ENCODE assay signal across 31 cellular contexts in the genomic region with DNA sequence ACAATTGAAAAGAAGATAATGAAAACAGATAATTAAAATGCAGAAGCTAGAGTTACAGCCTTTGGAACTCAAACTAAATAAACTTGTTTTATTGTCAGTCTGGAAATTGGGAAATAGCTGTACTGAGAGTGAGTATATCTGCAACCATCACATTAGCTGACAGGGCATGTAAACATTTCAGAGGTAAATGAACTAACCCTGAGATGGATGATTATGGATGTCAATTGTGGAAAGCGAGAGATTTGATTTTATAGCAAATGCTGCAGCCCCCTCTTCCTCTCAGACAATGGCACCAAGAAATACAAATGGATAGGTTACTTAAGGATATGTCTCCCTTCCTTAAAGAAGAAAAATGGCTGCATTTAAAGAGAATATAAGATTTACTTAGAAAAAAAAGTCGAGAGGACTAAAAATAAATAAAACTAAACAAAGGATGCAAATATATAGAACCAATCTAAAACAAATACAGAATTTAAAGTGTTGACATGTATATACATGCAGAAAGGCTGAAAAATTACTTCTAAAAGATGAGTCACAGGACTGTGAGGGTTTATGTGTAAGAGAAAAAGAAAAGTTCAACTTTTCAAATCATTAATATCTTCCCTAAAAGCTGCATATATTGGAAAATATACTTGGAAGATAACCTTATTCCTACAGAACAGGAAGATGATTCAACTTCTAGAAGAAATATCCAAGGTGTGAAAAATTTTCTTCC.
"Had no signal": no experiment of that assay in that cellular context is flagged by ENCODE, and none has a peak within 500 bp of the region (broad histone marks: within the 10 kb centered on the region; RNA-seq: fewer than 3 reads in every experiment).

No MANE protein-coding gene starts in this region.

- H3K36me3 Mint-ChIP-seq: activated naive CD8-positive, alpha-beta T cell; stimulated activated effector memory CD8-positive, alpha-beta T cell treated with anti-CD3 and anti-CD28 coated beads, Interleukin-12 subunit alpha, Interleukin-12 subunit beta, amount 100 ng/mL, for 72 hours had no signal

- H3K79me2 ChIP-seq: hepatocyte had no signal

- H3K4me3 Mint-ChIP-seq: activated CD8-positive, alpha-beta T cell treated with anti-CD3 and anti-CD28 coated beads for 36 hours; activated naive CD8-positive, alpha-beta T cell; activated T-cell treated with anti-CD3 and anti-CD28 coated beads, Interleukin-2, amount 50 U/mL, for 4 hours; activated T-helper 17 cell treated with anti-CD3 and anti-CD28 coated beads, Interleukin-2, amount 50 U/mL, for 72 hours; nephron; stimulated activated effector memory CD8-positive, alpha-beta T cell treated with anti-CD3 and anti-CD28 coated beads, Interleukin-12 subunit alpha, Interleukin-12 subunit beta, amount 100 ng/mL, for 72 hours; stimulated activated naive CD8-positive, alpha-beta T cell treated with anti-CD3 and anti-CD28 coated beads, Interleukin-15, Interleukin-2, amounts not matched to agents 100 ng/mL and 50 ng/mL, for 24 hours had no signal

- H3K4me1 ChIP-seq: adrenal gland, uterus had no signal

- H3K27me3 ChIP-seq: adrenal gland, body of pancreas, hepatocyte, pancreas, uterus had no signal

- H3K4me1 Mint-ChIP-seq: activated T-helper 17 cell treated with anti-CD3 and anti-CD28 coated beads, Interleukin-2, amount 50 U/mL, for 72 hours; stimulated activated effector memory CD8-positive, alpha-beta T cell treated with anti-CD3 and anti-CD28 coated beads, Interleukin-12 subunit alpha, Interleukin-12 subunit beta, amount 100 ng/mL, for 72 hours had no signal

- H3K36me3 ChIP-seq: adrenal gland, pancreas, prostate gland, thoracic aorta, uterus had no signal

- H3K27me3 Mint-ChIP-seq: activated CD8-positive, alpha-beta T cell treated with anti-CD3 and anti-CD28 coated beads for 36 hours; activated naive CD8-positive, alpha-beta T cell; activated T-helper 17 cell treated with anti-CD3 and anti-CD28 coated beads, Interleukin-2, amount 50 U/mL, for 72 hours; stimulated activated naive CD8-positive, alpha-beta T cell treated with anti-CD3 and anti-CD28 coated beads, Interleukin-15, Interleukin-2, amounts not matched to agents 100 ng/mL and 50 ng/mL, for 24 hours had no signal

- H2AFZ ChIP-seq: hepatocyte had no signal

- DNase-seq: activated CD4-positive, alpha-beta T cell treated with anti-CD3 and anti-CD28 coated beads, Interleukin-2, amount 50 U/mL, for 1 hour; activated CD4-positive, CD25-positive, alpha-beta regulatory T cell treated with anti-CD3 and anti-CD28 coated beads, Interleukin-2, amount 50 U/mL, for 72 hours; activated CD8-positive, alpha-beta T cell treated with anti-CD3 and anti-CD28 coated beads for 36 hours; activated T-cell treated with anti-CD3 and anti-CD28 coated beads, Interleukin-2, amount 50 U/mL, for 4 hours; adrenal gland; aorta; body of pancreas; dorsolateral prefrontal cortex; effector memory CD4-positive, alpha-beta T cell; foreskin melanocyte; kidney; left colon; mesendoderm; pancreas; retina; stimulated activated CD4-positive, alpha-beta T cell treated with anti-CD3 and anti-CD28 coated beads, Interleukin-4, amount 100 ng/mL, for 24 hours; T-helper 2 cell; trophoblast cell; uterus had no signal

- H3K9me3 ChIP-seq: adrenal gland, body of pancreas, pancreas, prostate gland, thoracic aorta, uterus had no signal

- H3K27ac ChIP-seq: adrenal gland, body of pancreas, coronary artery, dorsolateral prefrontal cortex, hepatocyte, pancreas, prostate gland, skin epidermis, thoracic aorta, uterus had no signal

- H3K4me2 ChIP-seq: hepatocyte had no signal

- ATAC-seq: activated CD8-positive, alpha-beta T cell treated with anti-CD3 and anti-CD28 coated beads for 36 hours; activated T-cell treated with anti-CD3 and anti-CD28 coated beads, Interleukin-2, amount 50 U/mL, for 4 hours; activated T-helper 17 cell treated with anti-CD3 and anti-CD28 coated beads, Interleukin-2, amount 50 U/mL, for 72 hours; body of pancreas; esophagus mucosa; left colon; pancreas; sciatic nerve; stimulated activated effector memory CD8-positive, alpha-beta T cell treated with anti-CD3 and anti-CD28 coated beads, Interleukin-12 subunit alpha, Interleukin-12 subunit beta, amount 100 ng/mL, for 72 hours had no signal

- H3K9me3 Mint-ChIP-seq: nephron had no signal

- H3K27ac Mint-ChIP-seq: activated CD8-positive, alpha-beta T cell treated with anti-CD3 and anti-CD28 coated beads for 36 hours; activated naive CD8-positive, alpha-beta T cell; activated T-helper 17 cell treated with anti-CD3 and anti-CD28 coated beads, Interleukin-2, amount 50 U/mL, for 72 hours; nephron; stimulated activated effector memory CD8-positive, alpha-beta T cell treated with anti-CD3 and anti-CD28 coated beads, Interleukin-12 subunit alpha, Interleukin-12 subunit beta, amount 100 ng/mL, for 72 hours; stimulated activated naive CD8-positive, alpha-beta T cell treated with anti-CD3 and anti-CD28 coated beads, Interleukin-15, Interleukin-2, amounts not matched to agents 100 ng/mL and 50 ng/mL, for 24 hours had no signal

- H3K4me3 ChIP-seq: adrenal gland, body of pancreas, coronary artery, dorsolateral prefrontal cortex, hepatocyte, pancreas, prostate gland, skin epidermis, thoracic aorta, uterus had no signal

- FAIRE-seq: kidney, pancreas had no signal
